32 cellular contexts compared by ENCODE assay signal in genomic region chr2:210094787-210095186, GRCh38.
"Had no signal": no experiment of that assay in that cellular context is flagged by ENCODE, and none has a peak within 500 bp of the region (broad histone marks: within the 10 kb centered on the region; RNA-seq: fewer than 3 reads in every experiment).

No MANE protein-coding gene starts in this region.

- H3K9me3 ChIP-seq: neutrophil, pancreas, psoas muscle, spleen, suprapubic skin, testis, tibial artery, transverse colon, upper lobe of right lung, uterus had no signal

- H3K4me3 Mint-ChIP-seq: naive thymus-derived CD8-positive, alpha-beta T cell; natural killer cell treated with Interleukin-12 subunit alpha and Interleukin-12 subunit beta and Interleukin-15 and Interleukin-18, amount 100 ng/mL, for 72 hours; nephron progenitor cell; neural crest cell; stimulated activated memory B cell treated with anti-CD40 and anti-IgM and Interleukin-4, amounts not matched to agents 10 μg/mL and 1 μg/mL and 100 μg/mL, for 72 hours; stimulated activated naive CD8-positive, alpha-beta T cell treated with anti-CD3 and anti-CD28 coated beads, Interleukin-15, amount 100 ng/mL, for 72 hours; type B pancreatic cell had no signal

- H3K36me3 ChIP-seq: neutrophil, pancreas, spleen, suprapubic skin, transverse colon, upper lobe of right lung, uterus had no signal

- H3K27ac ChIP-seq: neutrophil, pancreas, psoas muscle, skin epidermis, spleen, suprapubic skin, testis, tibial artery, transverse colon, upper lobe of right lung, uterus had no signal

- H3K4me2 ChIP-seq: smooth muscle cell had no signal

- H3K36me3 Mint-ChIP-seq: natural killer cell treated with Interleukin-12 subunit alpha and Interleukin-12 subunit beta and Interleukin-15 and Interleukin-18, amount 100 ng/mL, for 72 hours; stimulated activated memory B cell treated with anti-CD40 and anti-IgM and Interleukin-4, amounts not matched to agents 10 μg/mL and 1 μg/mL and 100 μg/mL, for 72 hours; type B pancreatic cell had no signal

- H3K27me3 Mint-ChIP-seq: naive thymus-derived CD8-positive, alpha-beta T cell; natural killer cell treated with Interleukin-12 subunit alpha and Interleukin-12 subunit beta and Interleukin-15 and Interleukin-18, amount 100 ng/mL, for 72 hours; progenitor cell of endocrine pancreas; stimulated activated memory B cell treated with anti-CD40 and anti-IgM and Interleukin-4, amounts not matched to agents 10 μg/mL and 1 μg/mL and 100 μg/mL, for 72 hours; stimulated activated naive CD8-positive, alpha-beta T cell treated with anti-CD3 and anti-CD28 coated beads, Interleukin-15, amount 100 ng/mL, for 72 hours; type B pancreatic cell had no signal

- H3K27ac Mint-ChIP-seq: naive thymus-derived CD8-positive, alpha-beta T cell; natural killer cell treated with Interleukin-12 subunit alpha and Interleukin-12 subunit beta and Interleukin-15 and Interleukin-18, amount 100 ng/mL, for 72 hours; nephron progenitor cell; progenitor cell of endocrine pancreas; stimulated activated memory B cell treated with anti-CD40 and anti-IgM and Interleukin-4, amounts not matched to agents 10 μg/mL and 1 μg/mL and 100 μg/mL, for 72 hours; stimulated activated naive CD8-positive, alpha-beta T cell treated with anti-CD3 and anti-CD28 coated beads, Interleukin-15, amount 100 ng/mL, for 72 hours; type B pancreatic cell had no signal

- DNase-seq: naive thymus-derived CD8-positive, alpha-beta T cell; nephron progenitor cell; nucleus accumbens; pancreas; posterior cingulate gyrus; psoas muscle; right cardiac atrium; spleen; stimulated activated CD4-positive, alpha-beta T cell treated with anti-CD3 and anti-CD28 coated beads, Interleukin-12 subunit alpha, Interleukin-12 subunit beta, amount 100 ng/mL, for 4 hours; stimulated activated CD4-positive, alpha-beta T cell treated with anti-CD3 and anti-CD28 coated beads, Interleukin-1b, Interleukin-23, amount 100 ng/mL, for 48 hours; stimulated activated CD4-positive, alpha-beta T cell treated with anti-CD3 and anti-CD28 coated beads, Interleukin-4, amount 100 ng/mL, for 1 hour; stimulated activated CD4-positive, alpha-beta T cell treated with anti-CD3 and anti-CD28 coated beads, Interleukin-4, amount 100 ng/mL, for 4 hours; stimulated activated CD8-positive, alpha-beta memory T cell treated with anti-CD3 and anti-CD28 coated beads, Interleukin-4, amount 100 ng/mL, for 48 hours; stimulated activated naive CD4-positive, alpha-beta T cell; stimulated activated naive CD8-positive, alpha-beta T cell treated with anti-CD3 and anti-CD28 coated beads, Interleukin-15, amount 100 ng/mL, for 72 hours; stimulated activated naive CD8-positive, alpha-beta T cell treated with anti-CD3 and anti-CD28 coated beads, Interleukin-15, Interleukin-2, amounts not matched to agents 100 U/mL and 50 U/mL, for 24 hours; substantia nigra; testis; tibial artery; transverse colon; upper lobe of right lung; uterus had no signal

- H3K27me3 ChIP-seq: neutrophil, pancreas, spleen, suprapubic skin, testis, tibial artery, transverse colon, upper lobe of right lung, uterus had no signal

- ATAC-seq: naive thymus-derived CD8-positive, alpha-beta T cell; natural killer cell treated with Interleukin-12 subunit alpha and Interleukin-12 subunit beta and Interleukin-15 and Interleukin-18, amount 100 ng/mL, for 72 hours; pancreas; psoas muscle; right cardiac atrium; sciatic nerve; stimulated activated memory B cell treated with anti-CD40 and anti-IgM and Interleukin-4, amounts not matched to agents 10 μg/mL and 1 μg/mL and 100 μg/mL, for 72 hours; stimulated activated naive CD8-positive, alpha-beta T cell treated with anti-CD3 and anti-CD28 coated beads, Interleukin-15, amount 100 ng/mL, for 72 hours; stimulated activated naive CD8-positive, alpha-beta T cell treated with anti-CD3 and anti-CD28 coated beads, Interleukin-15, Interleukin-2, amounts not matched to agents 100 U/mL and 50 U/mL, for 24 hours; upper lobe of right lung had no signal

- H3K4me1 ChIP-seq: pancreas, psoas muscle, spleen, suprapubic skin, testis, tibial artery, transverse colon, upper lobe of right lung, uterus had no signal

- H3K4me3 ChIP-seq: pancreas, psoas muscle, skin epidermis, smooth muscle cell, spleen, suprapubic skin, testis, tibial artery, transverse colon, upper lobe of right lung, uterus had no signal

- H3K4me1 Mint-ChIP-seq: nephron progenitor cell; neural crest cell; stimulated activated memory B cell treated with anti-CD40 and anti-IgM and Interleukin-4, amounts not matched to agents 10 μg/mL and 1 μg/mL and 100 μg/mL, for 72 hours; stimulated activated naive CD8-positive, alpha-beta T cell treated with anti-CD3 and anti-CD28 coated beads, Interleukin-15, amount 100 ng/mL, for 72 hours had no signal

- H3K9me3 Mint-ChIP-seq: natural killer cell treated with Interleukin-12 subunit alpha and Interleukin-12 subunit beta and Interleukin-15 and Interleukin-18, amount 100 ng/mL, for 72 hours; nephron progenitor cell; neural crest cell; stimulated activated memory B cell treated with anti-CD40 and anti-IgM and Interleukin-4, amounts not matched to agents 10 μg/mL and 1 μg/mL and 100 μg/mL, for 72 hours; stimulated activated naive CD8-positive, alpha-beta T cell treated with anti-CD3 and anti-CD28 coated beads, Interleukin-15, amount 100 ng/mL, for 72 hours; type B pancreatic cell had no signal
